Comparison of ENCODE assay signal across 25 cellular contexts in the genomic region with DNA sequence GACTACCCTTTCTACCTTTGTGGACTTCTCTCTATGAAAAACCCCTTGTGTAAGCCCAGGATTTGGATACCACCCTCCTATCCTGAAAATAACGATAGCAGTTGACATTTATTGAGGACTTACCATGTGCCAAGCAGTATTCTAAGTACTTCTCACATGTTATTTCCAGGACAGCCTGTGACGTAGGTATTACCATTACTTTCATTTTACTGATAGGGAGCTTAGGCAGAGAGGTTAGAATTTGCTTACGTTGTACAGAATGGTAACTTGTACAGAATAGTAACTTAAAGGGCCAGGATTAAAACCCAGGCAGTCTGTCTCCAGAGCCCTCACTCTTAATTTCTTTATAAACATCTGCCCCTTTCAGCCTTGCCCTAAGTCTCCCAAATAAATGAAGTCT.
DNase-seq lines count a peak whose midpoint lies in the region; ATAC-seq, FAIRE-seq and TF ChIP-seq lines count a peak whose summit lies in the region.
"Had no signal": no experiment of that assay in that cellular context is flagged by ENCODE, and none has a peak within 500 bp of the region (broad histone marks: within the 10 kb centered on the region; RNA-seq: fewer than 3 reads in every experiment).

No MANE protein-coding gene starts in this region.

- H3K36me3 ChIP-seq in astrocyte (ENCODE audit: insufficient read depth, low read length): no peaks in the 10 kb centered on the region
- no peaks in the 10 kb centered on the region for H3K36me3 ChIP-seq in smooth muscle cell (ENCODE audit: low read depth)
- H3K36me3 ChIP-seq in uterus: no peaks in the 10 kb centered on the region
- no peaks in the 10 kb centered on the region for H3K36me3 ChIP-seq in gastrocnemius medialis
- H3K36me3 ChIP-seq: BLaER1, MG63, SJSA1 had no signal

- no peaks in the 10 kb centered on the region for H3K4me1 Mint-ChIP-seq in astrocyte (ENCODE audit: low read depth, unreplicated experiment)
- H3K4me1 Mint-ChIP-seq: CD4-positive, CD25-positive, alpha-beta regulatory T cell; GM23338 had no signal

- H4K20me1 ChIP-seq in astrocyte (ENCODE audit: insufficient read depth, low read length): no peaks in the 10 kb centered on the region
- no peaks in the 10 kb centered on the region for H4K20me1 ChIP-seq in smooth muscle cell (ENCODE audit: low read depth)
- H4K20me1 ChIP-seq: BLaER1 had no signal

- FAIRE-seq in astrocyte (lab: Jason Lieb, UNC): no peak
- FAIRE-seq: D721Med had no signal

- whole genome bisulfite sequencing in smooth muscle cell (ENCODE audit: low lambda C conversion rate): 70% methylated on average over 3 of the region's 3 CpGs

- no peaks in the 10 kb centered on the region for H3F3A ChIP-seq in smooth muscle cell (ENCODE audit: low read depth)

- intact Hi-C loops in left ventricle myocardium superior (cut with micrococcal nuclease) (no loop called here), left cardiac atrium (cut with DNase I) (no loop called here), uterus (cut with DNase I; ENCODE audit: low total_unique reads) (no loop called here), gastrocnemius medialis (cut with DNase I; ENCODE audit: low total_unique reads) (no loop called here)

- H3K4me2 ChIP-seq in astrocyte (ENCODE audit: low read length): peak overlapping the region; percentile 29
- no peak overlapping the region for H3K4me2 ChIP-seq in smooth muscle cell
- H3K4me2 ChIP-seq: BLaER1, GM23338, PC-9 had no signal

- H3K9me3 ChIP-seq in astrocyte (ENCODE audit: insufficient read depth, low read depth, low read length) (no peaks in the 10 kb centered on the region), smooth muscle cell (replicated peaks; ENCODE audit: low read depth) (no peaks in the 10 kb centered on the region), uterus (no peaks in the 10 kb centered on the region), gastrocnemius medialis (no peaks in the 10 kb centered on the region)
- H3K9me3 ChIP-seq: BLaER1, MG63, SJSA1 had no signal

- H3K27ac ChIP-seq in astrocyte (ENCODE audit: low read depth, low read length) (no peak overlapping the region), smooth muscle cell (ENCODE audit: low read depth) (no peak overlapping the region), uterus (no peak overlapping the region), gastrocnemius medialis (no peak overlapping the region)
- H3K27ac ChIP-seq: BLaER1, PC-9, SJSA1 had no signal

- H3K9ac ChIP-seq in astrocyte (ENCODE audit: low read length) (no peak overlapping the region), smooth muscle cell (ENCODE audit: low read depth) (no peak overlapping the region)
- H3K9ac ChIP-seq: BLaER1 had no signal

- no peaks in the 10 kb centered on the region for H3K9me3 Mint-ChIP-seq in astrocyte (ENCODE audit: unreplicated experiment)
- H3K9me3 Mint-ChIP-seq: GM23338, H9 had no signal

- TF ChIP-seq POLR2A in uterus (IDR thresholded peaks at IDR 0.05) (no peak), gastrocnemius medialis (IDR thresholded peaks at IDR 0.05) (no peak)

- no peaks in the 10 kb centered on the region for H3K36me3 Mint-ChIP-seq in astrocyte (ENCODE audit: low read depth, unreplicated experiment)
- H3K36me3 Mint-ChIP-seq: CD4-positive, CD25-positive, alpha-beta regulatory T cell had no signal

- H3K27ac Mint-ChIP-seq in astrocyte (ENCODE audit: unreplicated experiment): no peak overlapping the region
- H3K27ac Mint-ChIP-seq: CD4-positive, CD25-positive, alpha-beta regulatory T cell; GM23338; H9 had no signal

- DNase-seq in left ventricle myocardium superior (no peak), left cardiac atrium (no peak), astrocyte (ENCODE audit: low read depth) (no peak), fibroblast of villous mesenchyme (ENCODE audit: low read depth) (peak; percentile 30), smooth muscle cell (lab: John Stamatoyannopoulos, UW; ENCODE audit: unreplicated experiment) (no peak), uterus (no peak), gastrocnemius medialis (no peak)
- no peak for DNase-seq in activated CD8-positive, alpha-beta memory T cell treated with anti-CD3 and anti-CD28 coated beads, Interleukin-2, amount 50 U/mL, for 48 hours
- DNase-seq: 8988T; CD4-positive, CD25-positive, alpha-beta regulatory T cell; H9; IMR-90; KG1; MG63; NCI-H2029; NCI-H226; NCI-H510A; NK-92 treated with Interleukin-12 subunit alpha and Interleukin-12 subunit beta, amount 100 ng/mL, for 24 hours; PC-9; Right ventricle myocardium superior; RPMI8226 had no signal

- H2AFZ ChIP-seq in astrocyte (ENCODE audit: low read depth, low read length) (peak overlapping the region; percentile 45), smooth muscle cell (ENCODE audit: low read depth) (peak overlapping the region; percentile 21)
- H2AFZ ChIP-seq: GM23338, PC-9 had no signal

- H3K27me3 ChIP-seq in astrocyte (ENCODE audit: insufficient read depth, low read length) (no peaks in the 10 kb centered on the region), smooth muscle cell (ENCODE audit: low read depth) (no peaks in the 10 kb centered on the region), uterus (no peaks in the 10 kb centered on the region), gastrocnemius medialis (no peaks in the 10 kb centered on the region)
- H3K27me3 ChIP-seq: BLaER1, MG63, SJSA1 had no signal

- ATAC-seq in left ventricle myocardium superior (peak; percentile 23), left cardiac atrium (no peak), gastrocnemius medialis (no peak)
- ATAC-seq: GM23338 had no signal

- TF ChIP-seq CTCF in astrocyte (IDR thresholded peaks at IDR 0.05; ENCODE audit: insufficient read depth, low read depth, low read length) (no peak), fibroblast of villous mesenchyme (IDR thresholded peaks at IDR 0.05; ENCODE audit: insufficient read depth, low read depth, low read length) (no peak), smooth muscle cell (IDR thresholded peaks at IDR 0.05; ENCODE audit: borderline replicate concordance, insufficient read depth, poor library complexity, severe bottlenecking) (no peak), uterus (IDR thresholded peaks at IDR 0.05) (no peak), gastrocnemius medialis (IDR thresholded peaks at IDR 0.05 in 4 of 5, conservative IDR thresholded peaks at IDR 0.05 in 1 of 5) (no peak)

- H3K4me3 Mint-ChIP-seq in astrocyte (ENCODE audit: unreplicated experiment): no peak overlapping the region
- H3K4me3 Mint-ChIP-seq: CD4-positive, CD25-positive, alpha-beta regulatory T cell; GM23338; H9 had no signal

- H3K4me3 ChIP-seq in astrocyte (ENCODE audit: insufficient read depth, low read depth, low read length) (no peak overlapping the region), fibroblast of villous mesenchyme (ENCODE audit: low read depth, low read length) (no peak overlapping the region), smooth muscle cell (no peak overlapping the region), uterus (no peak overlapping the region), gastrocnemius medialis (no peak overlapping the region)
- H3K4me3 ChIP-seq: BLaER1, GM23338, MG63, PC-9, SJSA1 had no signal

- no peaks in the 10 kb centered on the region for H3K79me2 ChIP-seq in astrocyte (ENCODE audit: insufficient read depth, low read length)
- H3K79me2 ChIP-seq in smooth muscle cell (ENCODE audit: low read depth): no peaks in the 10 kb centered on the region

- H3K4me1 ChIP-seq in astrocyte (ENCODE audit: insufficient read depth, low read length) (no peaks in the 10 kb centered on the region), smooth muscle cell (ENCODE audit: low read depth) (no peaks in the 10 kb centered on the region), uterus (no peaks in the 10 kb centered on the region), gastrocnemius medialis (no peaks in the 10 kb centered on the region)
- H3K4me1 ChIP-seq: BLaER1, SJSA1 had no signal

- in situ Hi-C loops in gastrocnemius medialis (cut with MboI; ENCODE audit: low sequenced_read_pairs in 4 of 4): no loop called here

- no peaks in the 10 kb centered on the region for H3K27me3 Mint-ChIP-seq in astrocyte (ENCODE audit: low read depth, unreplicated experiment)
